ENCODE assay signal across 1 cellular context in genomic region chr4:139241086-139241783, GRCh38.
TF ChIP-seq lines count a peak whose summit lies in the region.

No MANE protein-coding gene starts in this region.

TF ChIP-seq in HepG2, 621 proteins besides CTCF, POLR2A, EP300 and RAD21 (continued from another document):
- no peak for TF ChIP-seq ZNF703 (CRISPR knock-in tag; IDR thresholded peaks at IDR 0.05; ENCODE audit: borderline replicate concordance)
- no peak for TF ChIP-seq DNMT3B (CRISPR knock-in tag; conservative IDR thresholded peaks at IDR 0.05)
- TF ChIP-seq NPAS2 (CRISPR knock-in tag; IDR thresholded peaks at IDR 0.05; ENCODE audit: borderline replicate concordance): no peak
- no peak for TF ChIP-seq POLR2AphosphoS2 (IDR thresholded peaks at IDR 0.05; ENCODE audit: low read depth, low read length)
- TF ChIP-seq, protein P1, sequence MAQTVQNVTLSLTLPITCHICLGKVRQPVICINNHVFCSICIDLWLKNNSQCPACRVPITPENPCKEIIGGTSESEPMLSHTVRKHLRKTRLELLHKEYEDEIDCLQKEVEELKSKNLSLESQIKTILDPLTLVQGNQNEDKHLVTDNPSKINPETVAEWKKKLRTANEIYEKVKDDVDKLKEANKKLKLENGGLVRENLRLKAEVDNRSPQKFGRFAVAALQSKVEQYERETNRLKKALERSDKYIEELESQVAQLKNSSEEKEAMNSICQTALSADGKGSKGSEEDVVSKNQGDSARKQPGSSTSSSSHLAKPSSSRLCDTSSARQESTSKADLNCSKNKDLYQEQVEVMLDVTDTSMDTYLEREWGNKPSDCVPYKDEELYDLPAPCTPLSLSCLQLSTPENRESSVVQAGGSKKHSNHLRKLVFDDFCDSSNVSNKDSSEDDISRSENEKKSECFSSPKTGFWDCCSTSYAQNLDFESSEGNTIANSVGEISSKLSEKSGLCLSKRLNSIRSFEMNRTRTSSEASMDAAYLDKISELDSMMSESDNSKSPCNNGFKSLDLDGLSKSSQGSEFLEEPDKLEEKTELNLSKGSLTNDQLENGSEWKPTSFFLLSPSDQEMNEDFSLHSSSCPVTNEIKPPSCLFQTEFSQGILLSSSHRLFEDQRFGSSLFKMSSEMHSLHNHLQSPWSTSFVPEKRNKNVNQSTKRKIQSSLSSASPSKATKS (CRISPR knock-in tag; IDR thresholded peaks at IDR 0.05): no peak
- no peak for TF ChIP-seq ZSCAN12 (CRISPR knock-in tag; IDR thresholded peaks at IDR 0.05)
- TF ChIP-seq CC2D1A (CRISPR knock-in tag; IDR thresholded peaks at IDR 0.05): no peak
- no peak for TF ChIP-seq ZNF737 (CRISPR knock-in tag; IDR thresholded peaks at IDR 0.05; ENCODE audit: borderline replicate concordance)
- TF ChIP-seq STAG1 (CRISPR knock-in tag; IDR thresholded peaks at IDR 0.05): no peak
- TF ChIP-seq TP53 (CRISPR knock-in tag; conservative IDR thresholded peaks at IDR 0.05): no peak
- TF ChIP-seq, protein P2, sequence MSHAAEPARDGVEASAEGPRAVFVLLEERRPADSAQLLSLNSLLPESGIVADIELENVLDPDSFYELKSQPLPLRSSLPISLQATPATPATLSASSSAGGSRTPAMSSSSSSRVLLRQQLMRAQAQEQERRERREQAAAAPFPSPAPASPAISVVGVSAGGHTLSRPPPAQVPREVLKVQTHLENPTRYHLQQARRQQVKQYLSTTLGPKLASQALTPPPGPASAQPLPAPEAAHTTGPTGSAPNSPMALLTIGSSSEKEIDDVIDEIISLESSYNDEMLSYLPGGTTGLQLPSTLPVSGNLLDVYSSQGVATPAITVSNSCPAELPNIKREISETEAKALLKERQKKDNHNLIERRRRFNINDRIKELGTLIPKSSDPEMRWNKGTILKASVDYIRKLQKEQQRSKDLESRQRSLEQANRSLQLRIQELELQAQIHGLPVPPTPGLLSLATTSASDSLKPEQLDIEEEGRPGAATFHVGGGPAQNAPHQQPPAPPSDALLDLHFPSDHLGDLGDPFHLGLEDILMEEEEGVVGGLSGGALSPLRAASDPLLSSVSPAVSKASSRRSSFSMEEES (CRISPR knock-in tag; IDR thresholded peaks at IDR 0.05): no peak
